ENCODE assay signal across 2 cellular contexts in the genomic region with DNA sequence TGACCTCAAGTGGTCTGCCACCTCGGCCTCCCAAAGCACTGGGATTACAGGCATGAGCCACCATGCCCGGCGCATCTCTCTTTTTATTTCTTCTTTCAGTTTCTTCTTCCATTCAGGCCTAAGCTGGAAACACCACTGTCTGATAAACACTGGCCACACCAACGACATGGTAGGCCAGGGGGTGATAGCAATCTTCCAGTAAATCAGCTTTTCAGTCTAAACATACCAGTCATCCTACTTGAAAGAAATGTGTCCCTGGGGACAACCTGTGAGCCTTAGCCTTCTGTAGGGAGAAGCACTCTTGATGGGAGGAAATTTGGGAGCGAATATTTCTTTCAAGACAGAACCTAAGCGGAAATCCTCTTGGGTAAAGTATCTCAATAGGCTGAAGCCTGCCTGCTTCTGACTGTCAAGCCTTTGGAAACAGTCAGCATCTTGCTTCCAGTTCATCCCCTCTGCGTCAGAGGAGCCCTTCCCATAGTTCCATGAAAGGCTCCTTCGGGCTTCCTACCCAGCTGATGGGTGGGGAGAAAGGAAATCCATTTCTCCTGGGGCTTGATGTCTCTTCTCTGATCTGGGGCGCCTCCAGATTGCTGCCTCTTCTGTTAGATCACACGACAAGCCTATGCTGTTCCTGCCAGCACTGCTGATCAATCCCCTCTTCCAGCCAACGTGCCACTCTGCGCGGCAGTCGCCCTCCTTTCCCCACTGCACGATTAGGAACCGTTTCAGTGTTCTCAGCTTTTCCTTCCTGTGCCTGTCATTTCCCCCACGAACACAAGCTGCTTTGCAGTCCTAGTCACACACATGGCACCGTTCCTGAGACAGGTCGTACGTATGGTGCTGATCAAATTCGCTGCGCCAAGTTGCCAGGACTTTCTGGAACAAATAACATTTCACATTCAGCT.
TF ChIP-seq lines count a peak whose summit lies in the region.

No MANE protein-coding gene starts in this region.

TF ChIP-seq in GM23338, 12 proteins besides CTCF, POLR2A, EP300 and RAD21 (continues in another document):
- TF ChIP-seq, protein P1, sequence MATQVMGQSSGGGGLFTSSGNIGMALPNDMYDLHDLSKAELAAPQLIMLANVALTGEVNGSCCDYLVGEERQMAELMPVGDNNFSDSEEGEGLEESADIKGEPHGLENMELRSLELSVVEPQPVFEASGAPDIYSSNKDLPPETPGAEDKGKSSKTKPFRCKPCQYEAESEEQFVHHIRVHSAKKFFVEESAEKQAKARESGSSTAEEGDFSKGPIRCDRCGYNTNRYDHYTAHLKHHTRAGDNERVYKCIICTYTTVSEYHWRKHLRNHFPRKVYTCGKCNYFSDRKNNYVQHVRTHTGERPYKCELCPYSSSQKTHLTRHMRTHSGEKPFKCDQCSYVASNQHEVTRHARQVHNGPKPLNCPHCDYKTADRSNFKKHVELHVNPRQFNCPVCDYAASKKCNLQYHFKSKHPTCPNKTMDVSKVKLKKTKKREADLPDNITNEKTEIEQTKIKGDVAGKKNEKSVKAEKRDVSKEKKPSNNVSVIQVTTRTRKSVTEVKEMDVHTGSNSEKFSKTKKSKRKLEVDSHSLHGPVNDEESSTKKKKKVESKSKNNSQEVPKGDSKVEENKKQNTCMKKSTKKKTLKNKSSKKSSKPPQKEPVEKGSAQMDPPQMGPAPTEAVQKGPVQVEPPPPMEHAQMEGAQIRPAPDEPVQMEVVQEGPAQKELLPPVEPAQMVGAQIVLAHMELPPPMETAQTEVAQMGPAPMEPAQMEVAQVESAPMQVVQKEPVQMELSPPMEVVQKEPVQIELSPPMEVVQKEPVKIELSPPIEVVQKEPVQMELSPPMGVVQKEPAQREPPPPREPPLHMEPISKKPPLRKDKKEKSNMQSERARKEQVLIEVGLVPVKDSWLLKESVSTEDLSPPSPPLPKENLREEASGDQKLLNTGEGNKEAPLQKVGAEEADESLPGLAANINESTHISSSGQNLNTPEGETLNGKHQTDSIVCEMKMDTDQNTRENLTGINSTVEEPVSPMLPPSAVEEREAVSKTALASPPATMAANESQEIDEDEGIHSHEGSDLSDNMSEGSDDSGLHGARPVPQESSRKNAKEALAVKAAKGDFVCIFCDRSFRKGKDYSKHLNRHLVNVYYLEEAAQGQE (IDR thresholded peaks at IDR 0.05; ENCODE audit: unreplicated experiment) = no peak
- no peak for TF ChIP-seq EZH2phosphoT487 (IDR thresholded peaks at IDR 0.05; ENCODE audit: unreplicated experiment)
- TF ChIP-seq POLR2AphosphoS5 (IDR thresholded peaks at IDR 0.05; ENCODE audit: low read depth) = no peak
- TF ChIP-seq ZNF114 (CRISPR knock-in tag; IDR thresholded peaks at IDR 0.05) = no peak
- TF ChIP-seq CREB1 (CRISPR knock-in tag; IDR thresholded peaks at IDR 0.05; ENCODE audit: low read depth) = no peak
- TF ChIP-seq, protein P2, sequence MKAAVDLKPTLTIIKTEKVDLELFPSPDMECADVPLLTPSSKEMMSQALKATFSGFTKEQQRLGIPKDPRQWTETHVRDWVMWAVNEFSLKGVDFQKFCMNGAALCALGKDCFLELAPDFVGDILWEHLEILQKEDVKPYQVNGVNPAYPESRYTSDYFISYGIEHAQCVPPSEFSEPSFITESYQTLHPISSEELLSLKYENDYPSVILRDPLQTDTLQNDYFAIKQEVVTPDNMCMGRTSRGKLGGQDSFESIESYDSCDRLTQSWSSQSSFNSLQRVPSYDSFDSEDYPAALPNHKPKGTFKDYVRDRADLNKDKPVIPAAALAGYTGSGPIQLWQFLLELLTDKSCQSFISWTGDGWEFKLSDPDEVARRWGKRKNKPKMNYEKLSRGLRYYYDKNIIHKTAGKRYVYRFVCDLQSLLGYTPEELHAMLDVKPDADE (IDR thresholded peaks at IDR 0.05) = no peak
- no peak for TF ChIP-seq STAT1 (IDR thresholded peaks at IDR 0.05; ENCODE audit: unreplicated experiment)
- TF ChIP-seq NANOG (IDR thresholded peaks at IDR 0.05; ENCODE audit: borderline replicate concordance) = no peak
- no peak for TF ChIP-seq EZH2 (IDR thresholded peaks at IDR 0.05; ENCODE audit: low read depth, unreplicated experiment)

TF ChIP-seq in H1, 55 proteins besides CTCF, POLR2A, EP300 and RAD21:
- no peak for TF ChIP-seq KDM1A (IDR thresholded peaks at IDR 0.05; ENCODE audit: borderline replicate concordance, low read length)
- TF ChIP-seq POLR2AphosphoS5 (IDR thresholded peaks at IDR 0.05; ENCODE audit: low read depth, low read length) = no peak
